24 cellular contexts compared by ENCODE assay signal in genomic region chr5:172846249-172846648, GRCh38. TPM values are rescaled to one million over a fixed set of nuclear protein-coding genes. Genes with fewer than 3 reads are reported as not detected.
DNase-seq lines count a peak whose midpoint lies in the region; ATAC-seq, FAIRE-seq and TF ChIP-seq lines count a peak whose summit lies in the region.
"Had no signal": no experiment of that assay in that cellular context is flagged by ENCODE, and none has a peak within 500 bp of the region (broad histone marks: within the 10 kb centered on the region; RNA-seq: fewer than 3 reads in every experiment).

No MANE protein-coding gene starts in this region.

- no peak overlapping the region for H3K4me3 ChIP-seq in K562
- H3K4me3 ChIP-seq: skin epidermis, upper lobe of right lung had no signal

- H3K4me1 ChIP-seq in K562 (replicated peaks in 1 of 2; ENCODE audit: control insufficient read depth in 2 of 2, insufficient read depth in 2 of 2, low read length in 2 of 2), result peaks cover 0 to 3% of the 10 kb centered on the region in 2 experiments; a peak in 2 of 5 replicates

- 88% methylated on average over 5 of the region's 5 CpGs for WGBS in K562 (ENCODE audit: insufficient coverage, low coverage, missing lambda C conversion rate)

- peak; percentile 11 for DNase-seq in NCI-H2029 (lab: John Stamatoyannopoulos, UW)
- DNase-seq in NCI-H2029 treated with DMSO at 0.1 percent for 48 hours (lab: John Stamatoyannopoulos, UW), result no peak
- DNase-seq in K562 (ENCODE audit: extremely low read depth in 1 of 4, low spot score in 3 of 4), result no peak
- DNase-seq in left colon, result no peak
- no peak for DNase-seq in stimulated activated naive B cell treated with anti-CD40 and anti-IgM and Interleukin-4, amounts not matched to agents 10 μg/mL and 1 μg/mL and 100 μg/mL, for 72 hours
- no peak for DNase-seq in activated CD4-positive, alpha-beta T cell treated with anti-CD3 and anti-CD28 coated beads for 1 hour
- no peak for DNase-seq in activated gamma-delta T cell treated with Interleukin-2 at 50 U/mL for 16 hours
- no peak for DNase-seq in activated T-cell treated with anti-CD3 and anti-CD28 coated beads, Interleukin-2, amount 50 U/mL, for 24 hours
- DNase-seq: 8988T; activated CD4-positive, CD25-positive, alpha-beta regulatory T cell; activated T-cell treated with anti-CD3 and anti-CD28 coated beads, Interleukin-2, amount 50 U/mL, for 72 hours; BE2C; Calu3; H9; kidney glomerular epithelial cell; NCI-H2081; RPMI8226; SK-N-SH; T-helper 9 cell; upper lobe of right lung had no signal

- POLR2A ChIA-PET in K562 (lab: Yijun Ruan, JAX), result interaction anchor here (0.7 kb wide), 1 partner anchor 13 kb away, joined by 3 read pairs; no protein-coding TSS in a partner anchor

- peaks cover 8% of the 10 kb centered on the region; the same call in 2 of the 3 replicates for H3K36me3 ChIP-seq in K562 (ENCODE audit: control insufficient read depth, insufficient read depth, low read length)
- H3K36me3 ChIP-seq: BE2C had no signal

- H3K36me3 Mint-ChIP-seq in stimulated activated naive B cell treated with anti-CD40 and anti-IgM and Interleukin-4, amounts not matched to agents 10 μg/mL and 1 μg/mL and 100 μg/mL, for 72 hours, result peaks cover 18 to 37% of the 10 kb centered on the region in 2 donors
- H3K36me3 Mint-ChIP-seq in activated T-cell treated with anti-CD3 and anti-CD28 coated beads, Interleukin-2, amount 50 U/mL, for 24 hours (ENCODE audit: low read depth), result peaks cover 8% of the 10 kb centered on the region
- H3K36me3 Mint-ChIP-seq: activated naive CD4-positive, alpha-beta T cell treated with anti-CD3 and anti-CD28 coated beads, Interleukin-2, amount 50 U/mL, for 24 hours had no signal

- CTCF ChIA-PET in K562 (lab: Yijun Ruan, JAX; ENCODE audit: low intra/inter-chr PET ratio), result interaction anchor here (0.6 kb wide), 1 partner anchor 76 kb away, joined by 4 read pairs; no protein-coding TSS in a partner anchor

- no peaks in the 10 kb centered on the region for H3K9me3 Mint-ChIP-seq in stimulated activated naive B cell treated with anti-CD40 and anti-IgM and Interleukin-4, amounts not matched to agents 10 μg/mL and 1 μg/mL and 100 μg/mL, for 72 hours
- no peaks in the 10 kb centered on the region for H3K9me3 Mint-ChIP-seq in activated T-cell treated with anti-CD3 and anti-CD28 coated beads, Interleukin-2, amount 50 U/mL, for 24 hours
- H3K9me3 Mint-ChIP-seq: activated naive CD4-positive, alpha-beta T cell treated with anti-CD3 and anti-CD28 coated beads, Interleukin-2, amount 50 U/mL, for 24 hours; activated T-cell treated with anti-CD3 and anti-CD28 coated beads, Interleukin-2, amount 50 U/mL, for 72 hours; H9 had no signal

- H3K27me3 Mint-ChIP-seq in stimulated activated naive B cell treated with anti-CD40 and anti-IgM and Interleukin-4, amounts not matched to agents 10 μg/mL and 1 μg/mL and 100 μg/mL, for 72 hours, result no peaks in the 10 kb centered on the region
- no peaks in the 10 kb centered on the region for H3K27me3 Mint-ChIP-seq in activated T-cell treated with anti-CD3 and anti-CD28 coated beads, Interleukin-2, amount 50 U/mL, for 24 hours
- H3K27me3 Mint-ChIP-seq: activated naive CD4-positive, alpha-beta T cell treated with anti-CD3 and anti-CD28 coated beads, Interleukin-2, amount 50 U/mL, for 24 hours; progenitor cell of endocrine pancreas had no signal

- H4K20me1 ChIP-seq in K562 (replicated peaks; ENCODE audit: control insufficient read depth, insufficient read depth, low read length), result peaks cover 18% of the 10 kb centered on the region

- peaks cover 7% of the 10 kb centered on the region; the same call in 2 of the 3 replicates for H3K79me2 ChIP-seq in K562 (ENCODE audit: control insufficient read depth, insufficient read depth, low read length)

- H2AFZ ChIP-seq in K562 (ENCODE audit: low read depth, low read length), result no peak overlapping the region

- no peak overlapping the region for H3K4me2 ChIP-seq in K562 (ENCODE audit: insufficient read depth, low read length)
- H3K4me2 ChIP-seq: SK-N-SH had no signal

- no peak for TF ChIP-seq EP300 in K562 (IDR thresholded peaks at IDR 0.05; ENCODE audit: low read length)

- in situ Hi-C loops in K562 (cut with MboI), result no loop called here

- intact Hi-C loops in K562 (cut with micrococcal nuclease), result loop anchor here (5.0 kb wide), 1 partner anchor 129 kb away; no protein-coding TSS in a partner anchor
- intact Hi-C loops in left colon (cut with DNase I, micrococcal nuclease), result no loop called here

- no peaks in the 10 kb centered on the region for H3K27me3 ChIP-seq in K562 (ENCODE audit: control insufficient read depth in 2 of 2, insufficient read depth in 2 of 2, low read length in 2 of 2)
- H3K27me3 ChIP-seq: BE2C, upper lobe of right lung had no signal

- ATAC-seq in K562, result peak; percentile 55; the same call in 1 of the 3 replicates
- peak; percentile 50 for ATAC-seq in left colon
- ATAC-seq in stimulated activated naive B cell treated with anti-CD40 and anti-IgM and Interleukin-4, amounts not matched to agents 10 μg/mL and 1 μg/mL and 100 μg/mL, for 72 hours (replicated peaks), result no peak
- ATAC-seq: activated T-cell treated with anti-CD3 and anti-CD28 coated beads, Interleukin-2, amount 50 U/mL, for 72 hours; upper lobe of right lung had no signal

- no peak overlapping the region for H3K27ac ChIP-seq in K562 (ENCODE audit: extremely low read depth, low read depth, low read length)
- H3K27ac ChIP-seq: upper lobe of right lung had no signal

- no peak for TF ChIP-seq RAD21 in K562 (CRISPR knock-in tag; conservative IDR thresholded peaks at IDR 0.05 in 1 of 2, IDR thresholded peaks at IDR 0.05 in 1 of 2)

- peak overlapping the region; percentile 73 for H3K27ac Mint-ChIP-seq in stimulated activated naive B cell treated with anti-CD40 and anti-IgM and Interleukin-4, amounts not matched to agents 10 μg/mL and 1 μg/mL and 100 μg/mL, for 72 hours
- H3K27ac Mint-ChIP-seq in activated T-cell treated with anti-CD3 and anti-CD28 coated beads, Interleukin-2, amount 50 U/mL, for 24 hours, result no peak overlapping the region
- H3K27ac Mint-ChIP-seq: activated naive CD4-positive, alpha-beta T cell treated with anti-CD3 and anti-CD28 coated beads, Interleukin-2, amount 50 U/mL, for 24 hours; activated T-cell treated with anti-CD3 and anti-CD28 coated beads, Interleukin-2, amount 50 U/mL, for 72 hours; progenitor cell of endocrine pancreas had no signal

- H3K4me3 Mint-ChIP-seq in stimulated activated naive B cell treated with anti-CD40 and anti-IgM and Interleukin-4, amounts not matched to agents 10 μg/mL and 1 μg/mL and 100 μg/mL, for 72 hours, result no peak overlapping the region
- H3K4me3 Mint-ChIP-seq in activated T-cell treated with anti-CD3 and anti-CD28 coated beads, Interleukin-2, amount 50 U/mL, for 24 hours, result no peak overlapping the region
- H3K4me3 Mint-ChIP-seq: activated naive CD4-positive, alpha-beta T cell treated with anti-CD3 and anti-CD28 coated beads, Interleukin-2, amount 50 U/mL, for 24 hours; activated T-cell treated with anti-CD3 and anti-CD28 coated beads, Interleukin-2, amount 50 U/mL, for 72 hours; H9 had no signal

- no peak overlapping the region for H3K9ac ChIP-seq in K562 (ENCODE audit: insufficient read depth in 1 of 2, low read depth in 2 of 2, low read length in 2 of 2)
- H3K9ac ChIP-seq: SK-N-SH had no signal

- peaks cover 5% of the 10 kb centered on the region for H3K9me1 ChIP-seq in K562 (ENCODE audit: control insufficient read depth, insufficient read depth, low read length)

- peaks cover 65 to 79% of the 10 kb centered on the region in 2 donors for H3K4me1 Mint-ChIP-seq in stimulated activated naive B cell treated with anti-CD40 and anti-IgM and Interleukin-4, amounts not matched to agents 10 μg/mL and 1 μg/mL and 100 μg/mL, for 72 hours
- H3K4me1 Mint-ChIP-seq in activated T-cell treated with anti-CD3 and anti-CD28 coated beads, Interleukin-2, amount 50 U/mL, for 24 hours (ENCODE audit: low read depth), result peaks cover 39% of the 10 kb centered on the region

- TF ChIP-seq CTCF in K562 (IDR thresholded peaks at IDR 0.05 in 2 of 3, conservative IDR thresholded peaks at IDR 0.05 in 1 of 3; ENCODE audit: insufficient read depth in 2 of 3, low read depth in 1 of 3, low read length in 3 of 3), result no peak; a peak in 1 of 6 replicates

- BruUV-seq in K562 (replicated peaks; lab: Mats Ljungman, UMichigan), result no TSS peak

- H3K9me3 ChIP-seq in K562 (replicated peaks; ENCODE audit: control insufficient read depth, insufficient read depth, low read depth, low read length), result no peaks in the 10 kb centered on the region
- H3K9me3 ChIP-seq: BE2C, SK-N-SH, upper lobe of right lung had no signal

- TF ChIP-seq POLR2A in K562 (conservative IDR thresholded peaks at IDR 0.05), result no peak

- no peak for FAIRE-seq in K562 (lab: Jason Lieb, UNC)
- FAIRE-seq: colon had no signal

TF ChIP-seq in K562, 482 proteins besides CTCF, POLR2A, EP300 and RAD21 (continues in another document):
- TF ChIP-seq MEF2D (tag; conservative IDR thresholded peaks at IDR 0.05; ENCODE audit: low read depth), result no peak
- no peak for TF ChIP-seq BDP1 (IDR thresholded peaks at IDR 0.05; ENCODE audit: insufficient read depth, insufficient read length)
- no peak for TF ChIP-seq FOXP1 (CRISPR knock-in tag; IDR thresholded peaks at IDR 0.05)
- no peak for TF ChIP-seq POLR2B (IDR thresholded peaks at IDR 0.05; ENCODE audit: low read depth, partially characterized antibody)
- TF ChIP-seq TOE1 (IDR thresholded peaks at IDR 0.05; ENCODE audit: borderline replicate concordance), result no peak
- TF ChIP-seq TOE1 (CRISPR knock-in tag; IDR thresholded peaks at IDR 0.05; ENCODE audit: borderline replicate concordance, low read depth), result no peak

RNA-seq across cellular contexts. Expression of gene ERGIC1, which starts 12.2 kb away (rescaled TPM):
- 94.3 and 160 TPM in 2 replicates for total RNA-seq in K562 (2011; cell fraction: chromatin; rRNA removed; ENCODE audit: low replicate concordance)
- total RNA-seq in K562 (2011; cell fraction: nucleolus; rRNA removed), result 81.7 and 85.4 TPM in 2 replicates
- total RNA-seq in K562 (2011; cell fraction: nucleoplasm; rRNA removed), result 98.5 and 147 TPM in 2 replicates
- total RNA-seq in K562 (2014; rRNA removed) (20.9 and 38.1 TPM in 2 replicates), K562 (2014; rRNA removed; fragmentation: Illumina TruSeq; extraction: Trizol) (33.5 and 38.8 TPM in 2 replicates), K562 (2015; rRNA removed; fragmentation: Illumina TruSeq; extraction: Trizol) (41.9 and 42.5 TPM in 2 replicates), K562 (2021) (48.0 and 51.3 TPM in 2 replicates), left colon (100 to 1,000 TPM; 201 to 223 TPM)
- polyA plus RNA-seq in K562 (2011; rRNA removed) (36.4 and 39.2 TPM in 2 replicates), K562 (2014; fragmentation: Illumina TruSeq; extraction: Trizol) (58.0 and 68.4 TPM in 2 replicates), K562 (2014; fragmentation: Nextera tagmentation; extraction: Ambion mirVana) (10 to 100 TPM in 1 of 2 experiments, 1 to 10 TPM in 1; 5.5 to 11.7 TPM), K562 (2014; rRNA removed) (32.9 and 45.5 TPM in 2 replicates)
- 59.9 and 75.2 TPM in 2 replicates for polyA plus RNA-seq in K562 (2011; cell fraction: cytosol; rRNA removed)
- polyA plus RNA-seq in K562 (2011; cell fraction: nucleus; rRNA removed), result 37.4 and 51.3 TPM in 2 replicates
- 49.8 and 50.4 TPM in 2 replicates for polyA plus RNA-seq in K562 (2012)
- 42.0 and 52.9 TPM in 2 replicates for polyA minus RNA-seq in K562 (2011; rRNA and poly(A)+ RNA removed)
- polyA minus RNA-seq in K562 (2011; cell fraction: cytosol; rRNA and poly(A)+ RNA removed), result 26.8 and 27.7 TPM in 2 replicates
- 19.5 and 22.5 TPM in 2 replicates for polyA minus RNA-seq in K562 (2011; cell fraction: nucleus; rRNA and poly(A)+ RNA removed)

Comparison
In these comparisons a context has a peak if more than half of its experiments do, and no peak if none do; other contexts are left out.
1. ATAC-seq: peak in K562 (single experiment) and left colon (single experiment); none in stimulated activated naive B cell treated with anti-CD40 and anti-IgM and Interleukin-4, amounts not matched to agents 10 μg/mL and 1 μg/mL and 100 μg/mL, for 72 hours (0 of 2).